ENCODE assay signal across 9 cellular contexts in genomic region chr12:109387425-109388166, GRCh38. TPM values are rescaled to one million over a fixed set of nuclear protein-coding genes. Genes with fewer than 3 reads are reported as not detected.
DNase-seq lines count a peak whose midpoint lies in the region; ATAC-seq and TF ChIP-seq lines count a peak whose summit lies in the region.
"Had no signal": no experiment of that assay in that cellular context is flagged by ENCODE, and none has a peak within 500 bp of the region (broad histone marks: within the 10 kb centered on the region; RNA-seq: fewer than 3 reads in every experiment).

No MANE protein-coding gene starts in this region.

- H3K14ac ChIP-seq in mesenchymal stem cell (ENCODE audit: low read length in 2 of 2) = no peak overlapping the region

- H3K9me3 ChIP-seq in heart left ventricle (peaks cover 0 to 5% (median 0%) of the 10 kb centered on the region in 12 donors), right cardiac atrium (ENCODE audit: control insufficient read depth, low read length) (no peaks in the 10 kb centered on the region), mesenchymal stem cell (ENCODE audit: control insufficient read depth, low read length) (peaks cover 3% of the 10 kb centered on the region)

- H4K8ac ChIP-seq in mesenchymal stem cell (ENCODE audit: low read length) = no peak overlapping the region

- no peak overlapping the region for H2BK120ac ChIP-seq in mesenchymal stem cell (ENCODE audit: low read depth, low read length)

- no peak overlapping the region for H2BK15ac ChIP-seq in mesenchymal stem cell (ENCODE audit: low read depth, poor library complexity, severe bottlenecking)

- H3K4me3 ChIP-seq in heart left ventricle = no peak overlapping the region
- H3K4me3 ChIP-seq in right cardiac atrium (ENCODE audit: low read length) = no peak overlapping the region
- no peak overlapping the region for H3K4me3 ChIP-seq in brain microvascular endothelial cell (ENCODE audit: low read depth, low read length)
- no peak overlapping the region for H3K4me3 ChIP-seq in mesenchymal stem cell (ENCODE audit: insufficient read depth in 1 of 2, low read depth in 1 of 2, low read length in 2 of 2)

- H3K27me3 ChIP-seq in heart left ventricle (no peaks in the 10 kb centered on the region), right cardiac atrium (ENCODE audit: control insufficient read depth, insufficient read depth) (no peaks in the 10 kb centered on the region), brain microvascular endothelial cell (replicated peaks) (no peaks in the 10 kb centered on the region), mesenchymal stem cell (ENCODE audit: control insufficient read depth in 1 of 2, insufficient read depth in 1 of 2, low read length in 2 of 2) (peaks cover 21 to 31% of the 10 kb centered on the region in 2 experiments)

- DNase-seq in heart left ventricle (no peak), right cardiac atrium (no peak), NCI-H460 (ENCODE audit: extremely low read depth, low read depth) (peak; percentile 33), brain microvascular endothelial cell (no peak), mesenchymal stem cell (peak; percentile 39)
- DNase-seq in activated naive CD4-positive, alpha-beta T cell treated with anti-CD3 and anti-CD28 coated beads, Interleukin-2, amount 50 U/mL, for 72 hours (ENCODE audit: low spot score in 2 of 2) = no peak

- no peak overlapping the region for H2AFZ ChIP-seq in mesenchymal stem cell (ENCODE audit: low read depth, low read length)

- H3K79me1 ChIP-seq in mesenchymal stem cell (replicated peaks; ENCODE audit: low read length, poor library complexity, severe bottlenecking) = no peaks in the 10 kb centered on the region

- no peak overlapping the region for H3K18ac ChIP-seq in mesenchymal stem cell (ENCODE audit: low read depth in 1 of 2, low read length in 2 of 2)

- H3K36me3 ChIP-seq in heart left ventricle (no peaks in the 10 kb centered on the region), brain microvascular endothelial cell (replicated peaks) (no peaks in the 10 kb centered on the region), mesenchymal stem cell (ENCODE audit: control insufficient read depth in 1 of 2, insufficient read depth in 2 of 2, low read depth in 1 of 2, low read length in 2 of 2) (no peaks in the 10 kb centered on the region)

- H3K4me2 ChIP-seq in mesenchymal stem cell (ENCODE audit: low read length, poor library complexity, severe bottlenecking) = no peak overlapping the region

- 59 to 67% (median 63%) methylated on average over 9 of the region's 9 CpGs for WGBS in heart left ventricle, 4 donors
- WGBS in right cardiac atrium = 63% methylated on average over 9 of the region's 9 CpGs
- 55% methylated on average over 9 of the region's 9 CpGs for WGBS in mesenchymal stem cell

- no peak overlapping the region for H2AK5ac ChIP-seq in mesenchymal stem cell (ENCODE audit: low read length, severe bottlenecking)

- no peak overlapping the region for H3K27ac Mint-ChIP-seq in activated naive CD4-positive, alpha-beta T cell treated with anti-CD3 and anti-CD28 coated beads, Interleukin-2, amount 50 U/mL, for 72 hours
- H3K27ac Mint-ChIP-seq: activated naive CD4-positive, alpha-beta T cell treated with anti-CD3 and anti-CD28 coated beads, Interleukin-2, amount 50 U/mL, for 24 hours had no signal

- no peak overlapping the region for H2BK12ac ChIP-seq in mesenchymal stem cell (ENCODE audit: low read length in 2 of 2)

- no peak overlapping the region for H3K23ac ChIP-seq in mesenchymal stem cell (ENCODE audit: low read length in 2 of 2)

- H3K9ac ChIP-seq in mesenchymal stem cell (ENCODE audit: low read length) = no peak overlapping the region

- no peak for TF ChIP-seq POLR2A in heart left ventricle (IDR thresholded peaks at IDR 0.05)

- no peak overlapping the region for H2BK5ac ChIP-seq in mesenchymal stem cell (ENCODE audit: low read depth, low read length, poor library complexity, severe bottlenecking)

- peaks cover 0 to 6% (median 0%) of the 10 kb centered on the region in 12 donors for H3K4me1 ChIP-seq in heart left ventricle
- H3K4me1 ChIP-seq in right cardiac atrium (ENCODE audit: control insufficient read depth, insufficient read depth, low read length) = no peaks in the 10 kb centered on the region
- no peaks in the 10 kb centered on the region for H3K4me1 ChIP-seq in mesenchymal stem cell (ENCODE audit: control insufficient read depth, insufficient read depth, low read depth, low read length)

- H3K9me3 Mint-ChIP-seq in activated naive CD4-positive, alpha-beta T cell treated with anti-CD3 and anti-CD28 coated beads, Interleukin-2, amount 50 U/mL, for 72 hours = peaks cover 0 to 7% of the 10 kb centered on the region in 2 donors
- H3K9me3 Mint-ChIP-seq: activated naive CD4-positive, alpha-beta T cell treated with anti-CD3 and anti-CD28 coated beads, Interleukin-2, amount 50 U/mL, for 24 hours had no signal

- H4K91ac ChIP-seq in mesenchymal stem cell (ENCODE audit: low read length) = no peak overlapping the region

- in situ Hi-C loops in brain microvascular endothelial cell (cut with HindIII; ENCODE audit: low pct_ligation_motif_present, low sequenced_read_pairs) = no loop called here

- peak; percentile 26 to 63 (median 46) for TF ChIP-seq CTCF in heart left ventricle (IDR thresholded peaks at IDR 0.05)
- peak; percentile 56 for TF ChIP-seq CTCF in brain microvascular endothelial cell (IDR thresholded peaks at IDR 0.05; ENCODE audit: low read depth, low read length, missing control alignments)

- H3K4ac ChIP-seq in mesenchymal stem cell (ENCODE audit: low read depth in 1 of 2, low read length in 2 of 2) = no peak overlapping the region

- H3K27ac ChIP-seq in heart left ventricle = no peak overlapping the region
- no peak overlapping the region for H3K27ac ChIP-seq in right cardiac atrium (ENCODE audit: low read length)
- H3K27ac ChIP-seq in brain microvascular endothelial cell = no peak overlapping the region
- no peak overlapping the region for H3K27ac ChIP-seq in mesenchymal stem cell (ENCODE audit: low read length, poor library complexity, severe bottlenecking)

- intact Hi-C loops in heart left ventricle (cut with DNase I) = loop anchor here in 8 of 10 donors (1.0 to 10.0 kb wide), 7 partner anchors 120 to 293 kb away; partner anchors contain the start of genes ACACB (in 3 of the 8), ALKBH2 (in 1 of the 8) and UNG (in 1 of the 8)
- intact Hi-C loops in right cardiac atrium (cut with DNase I) = loop anchor here (2.0 to 10.0 kb wide), 3 partner anchors 123 to 125 kb away; no protein-coding TSS in a partner anchor

- ATAC-seq in heart left ventricle = peak in 2 of 4 donors; percentile 34 to 48
- no peak for ATAC-seq in right cardiac atrium
- no peak for ATAC-seq in HG03095 (IDR thresholded peaks at IDR 0.05; ENCODE audit: unreplicated experiment)
- no peak for ATAC-seq in activated naive CD4-positive, alpha-beta T cell treated with anti-CD3 and anti-CD28 coated beads, Interleukin-2, amount 50 U/mL, for 72 hours
- no peak for ATAC-seq in GM21786 (IDR thresholded peaks at IDR 0.05; ENCODE audit: unreplicated experiment)

- no peaks in the 10 kb centered on the region for H3K36me3 Mint-ChIP-seq in activated naive CD4-positive, alpha-beta T cell treated with anti-CD3 and anti-CD28 coated beads, Interleukin-2, amount 50 U/mL, for 72 hours
- H3K36me3 Mint-ChIP-seq: activated naive CD4-positive, alpha-beta T cell treated with anti-CD3 and anti-CD28 coated beads, Interleukin-2, amount 50 U/mL, for 24 hours had no signal

RNA-seq across cellular contexts. Expression of gene MYO1H, which starts 39.9 kb away (rescaled TPM):
- total RNA-seq in heart left ventricle = under 1 TPM in 6 of 9 donors, not detected in 3; 0.12 to 1.00 (median 0.22) TPM
- polyA plus RNA-seq in heart left ventricle = under 1 TPM; 0.04 to 0.28 TPM
- under 1 TPM; 0.31 to 0.88 (median 0.51) TPM for total RNA-seq in right cardiac atrium
- polyA plus RNA-seq in right cardiac atrium = 0.09 TPM
- not detected in 2 replicates for total RNA-seq in NCI-H460 (2014; rRNA removed; shearing (Covaris generic))
- polyA plus RNA-seq in NCI-H460 (2014; cell fraction: nucleus; rRNA removed) = not detected in 2 replicates
- polyA plus RNA-seq in mesenchymal stem cell (2013, experiment 1 of 2) = not detected
- polyA plus RNA-seq in mesenchymal stem cell (2013, experiment 2 of 2) = not detected
- not detected for total RNA-seq in activated naive CD4-positive, alpha-beta T cell treated with anti-CD3 and anti-CD28 coated beads, Interleukin-2, amount 50 U/mL, for 72 hours

Comparison
In these comparisons a context has a peak if more than half of its experiments do, and no peak if none do; other contexts are left out.
1. DNase-seq: peak in NCI-H460 (single experiment) and mesenchymal stem cell (single experiment); none in heart left ventricle (0 of 5), right cardiac atrium (0 of 3), brain microvascular endothelial cell (single experiment) and activated naive CD4-positive, alpha-beta T cell treated with anti-CD3 and anti-CD28 coated beads, Interleukin-2, amount 50 U/mL, for 72 hours (0 of 2).